ENCODE assay signal across 11 cellular contexts in genomic region chr3:139893963-139894637, GRCh38. TPM values are rescaled to one million over a fixed set of nuclear protein-coding genes. Genes with fewer than 3 reads are reported as not detected.
"Had no signal": no experiment of that assay in that cellular context is flagged by ENCODE, and none has a peak within 500 bp of the region (broad histone marks: within the 10 kb centered on the region; RNA-seq: fewer than 3 reads in every experiment).

No MANE protein-coding gene starts in this region.

- H3K4me1 ChIP-seq: left lung, upper lobe of left lung had no signal

- ATAC-seq: activated CD4-positive, CD25-positive, alpha-beta regulatory T cell treated with anti-CD3 and anti-CD28 coated beads, Interleukin-2, amount 50 U/mL, for 24 hours; esophagus mucosa; left lung had no signal

- H3K27ac ChIP-seq: left lung, upper lobe of left lung had no signal

- H3K9me3 ChIP-seq: left lung, upper lobe of left lung had no signal

- H3K27me3 ChIP-seq: left lung, upper lobe of left lung had no signal

- DNase-seq: activated effector memory CD4-positive, alpha-beta T cell treated with Interleukin-2 at 50 U/mL for 16 hours; activated T-cell treated with anti-CD3 and anti-CD28 coated beads, Interleukin-2, amount 50 U/mL, for 1 hour; amniotic stem cell; islet precursor cell; left lung; retina; small intestine; upper lobe of left lung had no signal

- H3K4me3 ChIP-seq: left lung, upper lobe of left lung had no signal

- H3K36me3 ChIP-seq: left lung, upper lobe of left lung had no signal

RNA-seq across cellular contexts. Expression of gene CLSTN2, which starts 40.9 kb away (rescaled TPM):
- total RNA-seq: T-helper 2 cell treated with Interferon-gamma antibody and Interleukin-4, amounts not matched to agents 100 ng/mL and 5 ng/mL, for 36 hours had no signal
